ENCODE assay signal across 8 cellular contexts in the genomic region with DNA sequence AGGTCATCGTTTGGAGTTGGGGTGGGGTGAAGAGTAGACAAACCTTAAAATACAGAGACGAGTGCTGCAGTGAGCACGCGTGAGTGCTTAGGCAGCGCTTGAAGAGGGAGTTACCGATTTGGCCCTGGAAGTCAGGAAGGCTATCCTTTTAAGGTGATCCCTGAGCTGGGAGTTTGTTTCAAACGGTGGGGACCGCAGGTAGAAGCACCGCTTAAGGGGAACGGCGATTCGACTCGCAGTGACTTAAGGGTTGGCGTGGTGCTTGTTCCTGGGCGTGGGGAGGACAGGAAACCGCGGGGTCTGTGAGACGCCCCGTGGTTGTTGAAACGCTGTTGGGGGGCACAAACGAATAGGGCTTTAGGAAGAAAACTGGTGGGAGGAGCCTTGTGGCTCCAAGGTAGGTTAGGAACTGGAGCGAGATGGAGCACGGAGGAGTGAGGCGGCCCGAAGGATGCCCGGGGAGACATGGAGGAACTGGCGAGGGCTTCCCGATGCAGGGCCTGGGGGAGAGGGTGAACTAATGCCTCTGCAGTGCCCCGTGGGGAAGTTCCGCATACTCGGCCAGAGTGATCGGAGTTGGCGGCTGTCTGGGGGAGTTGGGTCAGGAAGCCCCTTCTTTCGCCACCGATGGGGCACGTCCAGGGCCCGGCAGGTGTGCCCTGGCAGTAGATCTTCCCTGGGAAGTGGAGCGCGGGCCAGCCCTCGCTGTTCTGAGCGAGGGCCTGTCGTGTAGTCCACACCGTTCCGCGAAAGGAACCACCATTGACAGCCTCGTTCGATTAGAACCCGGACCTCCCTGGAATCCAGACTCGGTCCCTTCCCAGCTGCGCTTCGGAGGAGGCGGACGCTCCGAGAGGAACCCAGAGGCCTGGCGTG. TPM values are rescaled to one million over a fixed set of nuclear protein-coding genes. Genes with fewer than 3 reads are reported as not detected.
DNase-seq lines count a peak whose midpoint lies in the region; ATAC-seq and TF ChIP-seq lines count a peak whose summit lies in the region.

No MANE protein-coding gene starts in this region.

- H3K4me1 ChIP-seq in HEK293 (ENCODE audit: control insufficient read depth, insufficient read depth, low read length) (no peaks in the 10 kb centered on the region), mononuclear cell (ENCODE audit: insufficient read depth, low read length) (peaks cover 36% of the 10 kb centered on the region), tibial artery (peaks cover 0 to 23% (median 2%) of the 10 kb centered on the region in 4 donors)

- H3K27me3 ChIP-seq in WERI-Rb-1 (ENCODE audit: insufficient read depth, low read depth, severe bottlenecking) (peaks cover 40% of the 10 kb centered on the region), mononuclear cell (ENCODE audit: insufficient read depth, low read length) (no peaks in the 10 kb centered on the region), tibial artery (no peaks in the 10 kb centered on the region)

- TF ChIP-seq CTCF in HEK293 (tag by site-specific recombination; IDR thresholded peaks at IDR 0.05) = no peak
- TF ChIP-seq CTCF in WERI-Rb-1 (IDR thresholded peaks at IDR 0.05; ENCODE audit: low read depth, low read length) = no peak
- no peak for TF ChIP-seq CTCF in tibial artery (IDR thresholded peaks at IDR 0.05)

- H3K36me3 ChIP-seq in HEK293 (ENCODE audit: control insufficient read depth in 2 of 2, insufficient read depth in 1 of 2, low read length in 2 of 2) = no peaks in the 10 kb centered on the region
- no peaks in the 10 kb centered on the region for H3K36me3 ChIP-seq in WERI-Rb-1
- no peaks in the 10 kb centered on the region for H3K36me3 ChIP-seq in tibial artery

- peaks cover 0 to 4% of the 10 kb centered on the region in 2 donors for H3K9me3 Mint-ChIP-seq in effector memory CD8-positive, alpha-beta T cell

- peaks cover 7% of the 10 kb centered on the region for H3K36me3 Mint-ChIP-seq in effector memory CD8-positive, alpha-beta T cell (ENCODE audit: insufficient read depth)

- peak overlapping the region; percentile 92 to 94 for H3K4me3 Mint-ChIP-seq in effector memory CD8-positive, alpha-beta T cell

- POLR2A ChIA-PET in HEK293 (lab: Yijun Ruan, JAX) = interaction anchor here (0.9 to 3.1 kb wide), 3 partner anchors 11 to 456 kb away, joined by 4 to 17 read pairs (median 4); a partner anchor contains a TSS

- peaks cover 28 to 32% of the 10 kb centered on the region in 2 donors for H3K4me1 Mint-ChIP-seq in effector memory CD8-positive, alpha-beta T cell (ENCODE audit: low read depth in 2 of 2)

- peak overlapping the region; percentile 31 for H3K4me3 ChIP-seq in HEK293 (ENCODE audit: low read depth, low read length)
- H3K4me3 ChIP-seq in WERI-Rb-1 (ENCODE audit: low read depth, low read length) = peak overlapping the region; percentile 42
- peak overlapping the region; percentile 55 for H3K4me3 ChIP-seq in mononuclear cell (ENCODE audit: low read length)
- H3K4me3 ChIP-seq in tibial artery = peak overlapping the region; percentile 84 to 88

- H3K27ac Mint-ChIP-seq in effector memory CD8-positive, alpha-beta T cell = peak overlapping the region; percentile 83 to 94

- H3K9me3 ChIP-seq in HEK293 (ENCODE audit: control insufficient read depth, insufficient read depth, low read depth, low read length) (no peaks in the 10 kb centered on the region), WERI-Rb-1 (ENCODE audit: severe bottlenecking) (peaks cover 9% of the 10 kb centered on the region), mononuclear cell (ENCODE audit: low read depth, low read length) (no peaks in the 10 kb centered on the region), tibial artery (no peaks in the 10 kb centered on the region)

- intact Hi-C loops in tibial artery (cut with DNase I; ENCODE audit: low total_unique reads) = loop anchor here (5.0 kb wide), 2 partner anchors 128 to 423 kb away; no protein-coding TSS in a partner anchor

- CTCF ChIA-PET in HEK293 (lab: Yijun Ruan, JAX) = interaction anchor here (1.2 kb wide), 1 partner anchor 25 kb away, joined by 5 read pairs; no protein-coding TSS in a partner anchor

- no peaks in the 10 kb centered on the region for H3K27me3 Mint-ChIP-seq in effector memory CD8-positive, alpha-beta T cell

- no peak for ATAC-seq in effector memory CD8-positive, alpha-beta T cell (replicated peaks)
- ATAC-seq in HG03108 (IDR thresholded peaks at IDR 0.05; ENCODE audit: unreplicated experiment) (no peak), GM21390 (IDR thresholded peaks at IDR 0.05; ENCODE audit: unreplicated experiment) (no peak)

- H3K27ac ChIP-seq in HEK293 (ENCODE audit: extremely low read depth, low read depth, low read length) (no peak overlapping the region), WERI-Rb-1 (no peak overlapping the region), tibial artery (peak overlapping the region; percentile 85 to 86)

- DNase-seq in AG20443 (ENCODE audit: low spot score) = peak; percentile 38
- DNase-seq in WERI-Rb-1 = peak; percentile 37
- peak in 2 of 3 experiments; percentile 3 to 6 for DNase-seq in effector memory CD8-positive, alpha-beta T cell
- peak; percentile 28 to 72 for DNase-seq in tibial artery

TF ChIP-seq in HEK293, 187 proteins besides CTCF, POLR2A, EP300 and RAD21:
- TF ChIP-seq, protein P1, sequence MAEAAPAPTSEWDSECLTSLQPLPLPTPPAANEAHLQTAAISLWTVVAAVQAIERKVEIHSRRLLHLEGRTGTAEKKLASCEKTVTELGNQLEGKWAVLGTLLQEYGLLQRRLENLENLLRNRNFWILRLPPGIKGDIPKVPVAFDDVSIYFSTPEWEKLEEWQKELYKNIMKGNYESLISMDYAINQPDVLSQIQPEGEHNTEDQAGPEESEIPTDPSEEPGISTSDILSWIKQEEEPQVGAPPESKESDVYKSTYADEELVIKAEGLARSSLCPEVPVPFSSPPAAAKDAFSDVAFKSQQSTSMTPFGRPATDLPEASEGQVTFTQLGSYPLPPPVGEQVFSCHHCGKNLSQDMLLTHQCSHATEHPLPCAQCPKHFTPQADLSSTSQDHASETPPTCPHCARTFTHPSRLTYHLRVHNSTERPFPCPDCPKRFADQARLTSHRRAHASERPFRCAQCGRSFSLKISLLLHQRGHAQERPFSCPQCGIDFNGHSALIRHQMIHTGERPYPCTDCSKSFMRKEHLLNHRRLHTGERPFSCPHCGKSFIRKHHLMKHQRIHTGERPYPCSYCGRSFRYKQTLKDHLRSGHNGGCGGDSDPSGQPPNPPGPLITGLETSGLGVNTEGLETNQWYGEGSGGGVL (tag by site-specific recombination; IDR thresholded peaks at IDR 0.05) = no peak
- TF ChIP-seq, protein P2, sequence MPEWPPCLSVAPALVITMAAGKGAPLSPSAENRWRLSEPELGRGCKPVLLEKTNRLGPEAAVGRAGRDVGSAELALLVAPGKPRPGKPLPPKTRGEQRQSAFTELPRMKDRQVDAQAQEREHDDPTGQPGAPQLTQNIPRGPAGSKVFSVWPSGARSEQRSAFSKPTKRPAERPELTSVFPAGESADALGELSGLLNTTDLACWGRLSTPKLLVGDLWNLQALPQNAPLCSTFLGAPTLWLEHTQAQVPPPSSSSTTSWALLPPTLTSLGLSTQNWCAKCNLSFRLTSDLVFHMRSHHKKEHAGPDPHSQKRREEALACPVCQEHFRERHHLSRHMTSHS (tag by site-specific recombination; IDR thresholded peaks at IDR 0.05) = no peak
- TF ChIP-seq ZNF416 (tag by site-specific recombination; IDR thresholded peaks at IDR 0.05) (0 out of 2 replicates have a peak, but pooled peaks have one; percentile 22), ZBTB8A (tag by site-specific recombination; IDR thresholded peaks at IDR 0.05) (0 out of 2 replicates have a peak, but pooled peaks have one; percentile 33), ZNF202 (tag by site-specific recombination; IDR thresholded peaks at IDR 0.05; ENCODE audit: borderline replicate concordance) (0 out of 2 replicates have a peak, but pooled peaks have one; percentile 29), ZNF596 (tag by site-specific recombination; IDR thresholded peaks at IDR 0.05) (0 out of 2 replicates have a peak, but pooled peaks have one; percentile 13)

RNA-seq across cellular contexts. Expression of a gene that starts 1.3 kb away (rescaled TPM):
- 72.3 TPM for total RNA-seq in mononuclear cell

Comparison
In these comparisons a context has a peak if more than half of its experiments do, and no peak if none do; other contexts are left out.
1. H3K27ac ChIP-seq: peak in tibial artery (2 of 2); none in HEK293 (single experiment) and WERI-Rb-1 (single experiment).
2. H3K4me3 ChIP-seq: peak in every context shown above with its lines; median percentile 86 in tibial artery; 55 in mononuclear cell; 42 in WERI-Rb-1; 31 in HEK293.
3. Peak in every context shown above with its lines, with median percentiles within 50 percentile points of each other: DNase-seq.